ENCODE assay signal across 31 cellular contexts in the genomic region with DNA sequence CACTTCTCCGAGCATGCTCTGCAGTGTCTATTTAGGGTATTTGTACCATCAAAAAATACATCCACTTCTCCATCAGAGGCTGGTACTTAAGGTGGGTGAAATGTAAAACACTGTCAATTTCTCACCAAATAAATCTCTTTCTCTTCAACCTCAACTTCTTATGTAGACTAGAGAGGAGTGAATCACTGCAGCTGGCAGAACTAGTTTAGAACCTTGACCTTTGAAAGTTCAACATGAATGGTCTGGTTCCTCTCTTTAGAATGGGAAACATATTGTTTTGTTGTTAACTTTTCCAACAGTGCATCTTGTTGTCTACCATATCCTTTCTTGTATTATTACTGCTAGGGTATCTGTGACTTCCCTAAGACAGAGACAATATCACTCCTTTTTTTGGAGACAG.
"Had no signal": no experiment of that assay in that cellular context is flagged by ENCODE, and none has a peak within 500 bp of the region (broad histone marks: within the 10 kb centered on the region; RNA-seq: fewer than 3 reads in every experiment).

No MANE protein-coding gene starts in this region.

- DNase-seq: activated B cell treated with CpG ODN at 0.5 μM for 24 hours; activated CD4-positive, alpha-beta T cell treated with anti-CD3 and anti-CD28 coated beads for 48 hours; activated CD4-positive, alpha-beta T cell treated with anti-CD3 and anti-CD28 coated beads, Interleukin-2, amount 50 U/mL, for 1 hour; activated CD4-positive, alpha-beta T cell treated with anti-CD3 and anti-CD28 coated beads, Interleukin-2, amount 50 U/mL, for 48 hours; activated CD8-positive, alpha-beta memory T cell treated with anti-CD3 and anti-CD28 coated beads for 24 hours; activated CD8-positive, alpha-beta T cell treated with anti-CD3 and anti-CD28 coated beads for 36 hours; activated effector memory CD4-positive, alpha-beta T cell treated with Interleukin-2 at 50 U/mL for 16 hours; activated gamma-delta T cell treated with Interleukin-2 at 50 U/mL for 16 hours; activated naive CD4-positive, alpha-beta T cell treated with anti-CD3 and anti-CD28 coated beads, Interleukin-2, amount 50 U/mL, for 16 hours; activated naive CD4-positive, alpha-beta T cell treated with Interleukin-2 at 50 U/mL for 16 hours; activated naive CD8-positive, alpha-beta T cell treated with anti-CD3 and anti-CD28 coated beads, Interleukin-2, amount 50 U/mL, for 24 hours; activated T-cell treated with anti-CD3 and anti-CD28 coated beads, Interleukin-2, amount 50 U/mL, for 4 hours; amygdala; central memory CD4-positive, alpha-beta T cell; cerebellar nuclear complex; colonic mucosa; effector memory CD8-positive, alpha-beta T cell; esophagus squamous epithelium; gastrocnemius medialis; glutamatergic neuron; heart left ventricle; T-cell; T1000; WERI-Rb-1 had no signal

- H3K4me3 ChIP-seq: adrenal gland, ascending aorta, breast epithelium, cardiac muscle cell, colonic mucosa, esophagus squamous epithelium, gastrocnemius medialis, heart left ventricle had no signal

- H3K27me3 ChIP-seq: adrenal gland, ascending aorta, cardiac muscle cell, colonic mucosa, gastrocnemius medialis had no signal

- H3K9me3 ChIP-seq: adrenal gland, ascending aorta, breast epithelium, colonic mucosa, esophagus squamous epithelium, gastrocnemius medialis, heart left ventricle had no signal

- H3K27ac ChIP-seq: adrenal gland, ascending aorta, breast epithelium, cardiac muscle cell, colonic mucosa, epithelial cell of prostate, esophagus squamous epithelium, gastrocnemius medialis, heart left ventricle, WERI-Rb-1 had no signal

- ATAC-seq: activated CD4-positive, CD25-positive, alpha-beta regulatory T cell treated with anti-CD3 and anti-CD28 coated beads, Interleukin-2, amount 50 U/mL, for 24 hours; activated CD8-positive, alpha-beta T cell treated with anti-CD3 and anti-CD28 coated beads for 36 hours; activated naive CD8-positive, alpha-beta T cell treated with anti-CD3 and anti-CD28 coated beads, Interleukin-2, amount 50 U/mL, for 24 hours; activated T-cell treated with anti-CD3 and anti-CD28 coated beads, Interleukin-2, amount 50 U/mL, for 4 hours; activated T-helper 17 cell treated with anti-CD3 and anti-CD28 coated beads, Interleukin-2, amount 50 U/mL, for 72 hours; effector memory CD8-positive, alpha-beta T cell; gastrocnemius medialis; heart left ventricle; T-cell had no signal

- H3K4me1 ChIP-seq: adrenal gland, ascending aorta, breast epithelium, colonic mucosa, esophagus squamous epithelium, gastrocnemius medialis, heart left ventricle had no signal

- H3K36me3 ChIP-seq: adrenal gland, ascending aorta, breast epithelium, cardiac muscle cell, colonic mucosa, esophagus squamous epithelium, gastrocnemius medialis, heart left ventricle, WERI-Rb-1 had no signal
